8 cellular contexts compared by ENCODE assay signal in the genomic region with DNA sequence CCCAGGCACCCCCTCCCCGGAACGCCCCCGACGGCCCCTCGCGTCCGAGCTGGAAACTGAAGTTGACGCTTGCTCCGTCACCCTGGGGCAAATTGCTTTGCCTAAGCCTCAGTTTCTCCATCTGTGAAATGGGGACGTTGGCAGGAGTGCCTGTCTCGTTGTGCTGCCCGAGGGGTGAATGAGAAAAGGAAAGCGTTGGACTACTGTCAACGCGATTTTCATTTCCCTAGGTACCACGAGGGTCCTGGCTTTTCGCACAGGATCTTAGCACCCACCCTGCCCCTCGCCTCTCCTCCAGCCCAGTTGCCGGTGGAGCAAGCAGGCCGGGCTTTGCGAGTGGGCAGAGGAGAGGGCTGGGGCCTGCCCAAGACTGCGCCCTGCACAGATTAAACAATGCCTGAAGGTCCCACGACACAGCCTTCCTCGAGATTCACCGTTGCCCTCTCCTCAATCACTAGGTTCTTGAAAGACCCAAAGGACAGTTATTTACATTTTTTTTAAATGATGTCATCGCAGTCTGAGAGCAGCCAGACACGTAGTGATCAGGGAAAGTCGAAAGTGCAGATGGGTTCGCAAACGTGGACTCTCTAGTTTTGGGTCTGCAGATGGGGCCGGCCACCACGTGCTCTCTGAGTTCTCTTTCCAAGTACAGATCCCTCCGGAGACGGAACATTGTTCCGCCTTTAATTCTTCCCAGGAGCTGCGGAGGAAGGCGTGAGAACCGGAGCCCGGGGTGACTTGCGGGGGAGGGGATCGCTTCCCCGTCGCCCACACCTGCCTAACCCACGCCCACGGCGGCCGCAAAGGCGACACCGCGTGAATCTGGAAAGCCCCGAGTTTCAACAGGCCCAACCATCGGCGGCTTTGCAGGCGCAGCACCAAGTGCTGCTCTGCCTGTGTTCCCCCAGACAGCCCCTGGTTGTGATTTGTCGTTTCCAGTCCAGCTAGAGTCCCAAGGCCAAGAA. TPM values are rescaled to one million over a fixed set of nuclear protein-coding genes. Genes with fewer than 3 reads are reported as not detected.
DNase-seq lines count a peak whose midpoint lies in the region; ATAC-seq and TF ChIP-seq lines count a peak whose summit lies in the region.

No MANE protein-coding gene starts in this region.

- H3K9me3 ChIP-seq in neutrophil: no peaks in the 10 kb centered on the region

- no peaks in the 10 kb centered on the region for H3K36me3 ChIP-seq in neutrophil

- TF ChIP-seq EP300 in Ishikawa (IDR thresholded peaks at IDR 0.05; ENCODE audit: borderline replicate concordance): no peak

- H3K27me3 Mint-ChIP-seq in activated T-cell treated with anti-CD3 and anti-CD28 coated beads, Interleukin-2, amount 50 U/mL, for 24 hours: no peaks in the 10 kb centered on the region

- no peak for TF ChIP-seq RAD21 in Ishikawa (IDR thresholded peaks at IDR 0.05; ENCODE audit: low read depth)

- H3K27ac ChIP-seq in neutrophil (peak overlapping the region; percentile 97), temporal lobe (ENCODE audit: low read depth, low read length) (peak overlapping the region; percentile 56)

- TF ChIP-seq CTCF in fibroblast of pulmonary artery (IDR thresholded peaks at IDR 0.05; ENCODE audit: low read length, missing control alignments) (no peak), neutrophil (IDR thresholded peaks at IDR 0.05) (no peak)

- H3K4me3 ChIP-seq in fibroblast of pulmonary artery (replicated peaks; ENCODE audit: low read depth, low read length) (no peak overlapping the region), neutrophil (ENCODE audit: low read depth in 1 of 2, low read length in 1 of 2) (peak overlapping the region; percentile 48 to 66)

- H3K4me3 Mint-ChIP-seq in activated T-cell treated with anti-CD3 and anti-CD28 coated beads, Interleukin-2, amount 50 U/mL, for 24 hours: peak overlapping the region; percentile 74

- no peaks in the 10 kb centered on the region for H3K27me3 ChIP-seq in neutrophil

- H3K36me3 Mint-ChIP-seq in activated T-cell treated with anti-CD3 and anti-CD28 coated beads, Interleukin-2, amount 50 U/mL, for 24 hours (ENCODE audit: low read depth): no peaks in the 10 kb centered on the region

- peaks cover 95 to 100% of the 10 kb centered on the region in 2 experiments for H3K4me1 ChIP-seq in neutrophil (ENCODE audit: control insufficient read depth in 1 of 2, insufficient read depth in 1 of 2, low read depth in 1 of 2, low read length in 1 of 2)

- peak overlapping the region; percentile 95 for H3K27ac Mint-ChIP-seq in activated T-cell treated with anti-CD3 and anti-CD28 coated beads, Interleukin-2, amount 50 U/mL, for 24 hours

- DNase-seq in COLO668 (lab: John Stamatoyannopoulos, UW; ENCODE audit: unreplicated experiment) (peak; percentile 77), fibroblast of pulmonary artery (ENCODE audit: low read depth) (peak; percentile 77), cerebellum (ENCODE audit: low spot score) (no peak)
- peak; percentile 90 for DNase-seq in activated T-cell treated with anti-CD3 and anti-CD28 coated beads, Interleukin-2, amount 50 U/mL, for 24 hours

- peaks cover 44% of the 10 kb centered on the region for H3K4me1 Mint-ChIP-seq in activated T-cell treated with anti-CD3 and anti-CD28 coated beads, Interleukin-2, amount 50 U/mL, for 24 hours (ENCODE audit: low read depth)

- peak; percentile 50 for ATAC-seq in GM21526 (IDR thresholded peaks at IDR 0.05; ENCODE audit: low FRiP score, unreplicated experiment)

- H3K9me3 Mint-ChIP-seq in activated T-cell treated with anti-CD3 and anti-CD28 coated beads, Interleukin-2, amount 50 U/mL, for 24 hours: peaks cover 8% of the 10 kb centered on the region

TF ChIP-seq in Ishikawa, 13 proteins besides CTCF, POLR2A, EP300 and RAD21:
- TF ChIP-seq, protein P1, sequence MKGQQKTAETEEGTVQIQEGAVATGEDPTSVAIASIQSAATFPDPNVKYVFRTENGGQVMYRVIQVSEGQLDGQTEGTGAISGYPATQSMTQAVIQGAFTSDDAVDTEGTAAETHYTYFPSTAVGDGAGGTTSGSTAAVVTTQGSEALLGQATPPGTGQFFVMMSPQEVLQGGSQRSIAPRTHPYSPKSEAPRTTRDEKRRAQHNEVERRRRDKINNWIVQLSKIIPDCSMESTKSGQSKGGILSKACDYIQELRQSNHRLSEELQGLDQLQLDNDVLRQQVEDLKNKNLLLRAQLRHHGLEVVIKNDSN (IDR thresholded peaks at IDR 0.05): peak; percentile 44
- TF ChIP-seq, protein P2, sequence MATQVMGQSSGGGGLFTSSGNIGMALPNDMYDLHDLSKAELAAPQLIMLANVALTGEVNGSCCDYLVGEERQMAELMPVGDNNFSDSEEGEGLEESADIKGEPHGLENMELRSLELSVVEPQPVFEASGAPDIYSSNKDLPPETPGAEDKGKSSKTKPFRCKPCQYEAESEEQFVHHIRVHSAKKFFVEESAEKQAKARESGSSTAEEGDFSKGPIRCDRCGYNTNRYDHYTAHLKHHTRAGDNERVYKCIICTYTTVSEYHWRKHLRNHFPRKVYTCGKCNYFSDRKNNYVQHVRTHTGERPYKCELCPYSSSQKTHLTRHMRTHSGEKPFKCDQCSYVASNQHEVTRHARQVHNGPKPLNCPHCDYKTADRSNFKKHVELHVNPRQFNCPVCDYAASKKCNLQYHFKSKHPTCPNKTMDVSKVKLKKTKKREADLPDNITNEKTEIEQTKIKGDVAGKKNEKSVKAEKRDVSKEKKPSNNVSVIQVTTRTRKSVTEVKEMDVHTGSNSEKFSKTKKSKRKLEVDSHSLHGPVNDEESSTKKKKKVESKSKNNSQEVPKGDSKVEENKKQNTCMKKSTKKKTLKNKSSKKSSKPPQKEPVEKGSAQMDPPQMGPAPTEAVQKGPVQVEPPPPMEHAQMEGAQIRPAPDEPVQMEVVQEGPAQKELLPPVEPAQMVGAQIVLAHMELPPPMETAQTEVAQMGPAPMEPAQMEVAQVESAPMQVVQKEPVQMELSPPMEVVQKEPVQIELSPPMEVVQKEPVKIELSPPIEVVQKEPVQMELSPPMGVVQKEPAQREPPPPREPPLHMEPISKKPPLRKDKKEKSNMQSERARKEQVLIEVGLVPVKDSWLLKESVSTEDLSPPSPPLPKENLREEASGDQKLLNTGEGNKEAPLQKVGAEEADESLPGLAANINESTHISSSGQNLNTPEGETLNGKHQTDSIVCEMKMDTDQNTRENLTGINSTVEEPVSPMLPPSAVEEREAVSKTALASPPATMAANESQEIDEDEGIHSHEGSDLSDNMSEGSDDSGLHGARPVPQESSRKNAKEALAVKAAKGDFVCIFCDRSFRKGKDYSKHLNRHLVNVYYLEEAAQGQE (IDR thresholded peaks at IDR 0.05; ENCODE audit: low read depth): no peak
- TF ChIP-seq ZBTB7A (IDR thresholded peaks at IDR 0.05; ENCODE audit: low read depth) (peak; percentile 32; the same call in 1 of the 2 replicates), YY1 (IDR thresholded peaks at IDR 0.05; ENCODE audit: low read depth) (0 out of 2 replicates have a peak, but pooled peaks have one; percentile 1), EGR1 (IDR thresholded peaks at IDR 0.05) (peak; percentile 71; the same call in 1 of the 2 replicates), CREB1 (IDR thresholded peaks at IDR 0.05; ENCODE audit: low read depth) (no peak), NFIC (IDR thresholded peaks at IDR 0.05) (no peak), CEBPB (IDR thresholded peaks at IDR 0.05) (no peak), TEAD4 (IDR thresholded peaks at IDR 0.05) (no peak), TCF12 (IDR thresholded peaks at IDR 0.05; ENCODE audit: low read depth) (no peak), FOXM1 (IDR thresholded peaks at IDR 0.05; ENCODE audit: borderline replicate concordance, low read depth) (no peak), TAF1 (IDR thresholded peaks at IDR 0.05; ENCODE audit: low read depth) (no peak)
- TF ChIP-seq, protein P3, sequence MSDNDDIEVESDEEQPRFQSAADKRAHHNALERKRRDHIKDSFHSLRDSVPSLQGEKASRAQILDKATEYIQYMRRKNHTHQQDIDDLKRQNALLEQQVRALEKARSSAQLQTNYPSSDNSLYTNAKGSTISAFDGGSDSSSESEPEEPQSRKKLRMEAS (IDR thresholded peaks at IDR 0.05): peak; percentile 92

RNA-seq across cellular contexts. Expression of a gene that starts 54.1 kb away (rescaled TPM):
- 9.6 TPM for total RNA-seq in temporal lobe
- total RNA-seq in cerebellum: 30.9 TPM
